ENCODE assay signal across 17 cellular contexts in the genomic region with DNA sequence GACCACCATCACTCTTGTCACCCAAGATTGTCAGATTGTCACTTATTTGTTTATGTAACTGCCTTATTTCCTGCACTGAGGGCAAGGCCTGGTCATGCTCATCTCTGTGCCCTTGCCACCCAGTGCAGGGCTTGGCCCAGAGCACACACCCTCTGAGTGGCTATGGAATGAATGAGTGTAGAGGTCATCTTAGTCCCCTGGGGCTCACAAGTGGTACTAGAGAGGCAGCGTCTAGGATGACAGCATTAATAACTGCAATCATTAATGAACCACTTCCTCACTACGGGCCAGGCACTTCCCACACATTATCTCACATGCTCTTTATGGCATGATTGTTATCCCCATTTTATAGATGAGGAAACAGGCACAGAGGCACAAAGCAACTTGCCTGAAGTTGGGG.
A peak's percentile ranks its signal among the peaks of the same experiment; 100 is the strongest.
DNase-seq lines count a peak whose midpoint lies in the region; ATAC-seq, FAIRE-seq and TF ChIP-seq lines count a peak whose summit lies in the region.
"Had no signal": no experiment of that assay in that cellular context is flagged by ENCODE, and none has a peak within 500 bp of the region (broad histone marks: within the 10 kb centered on the region; RNA-seq: fewer than 3 reads in every experiment).

No MANE protein-coding gene starts in this region.

- no peak for DNase-seq in left ventricle myocardium superior
- no peak for DNase-seq in right atrium auricular region (ENCODE audit: low spot score)
- DNase-seq in H1 (ENCODE audit: low read depth in 1 of 2, low spot score in 2 of 2) = no peak
- no peak for DNase-seq in T-helper 2 cell treated with Interferon-gamma antibody and Interleukin-4, amounts not matched to agents 5 μg/mL and 100 μg/mL, for 36 hours (ENCODE audit: low spot score)
- no peak for DNase-seq in DMS153 (lab: John Stamatoyannopoulos, UW)
- no peak for DNase-seq in CD14-positive monocyte (ENCODE audit: low spot score)
- DNase-seq: effector memory CD8-positive, alpha-beta T cell; occipital lobe; stomach; WERI-Rb-1 had no signal

- no peak overlapping the region for H3K4me3 Mint-ChIP-seq in T-helper 2 cell treated with Interferon-gamma antibody and Interleukin-4, amounts not matched to agents 5 μg/mL and 100 μg/mL, for 36 hours
- no peak overlapping the region for H3K4me3 Mint-ChIP-seq in CD14-positive monocyte
- H3K4me3 Mint-ChIP-seq: activated naive CD4-positive, alpha-beta T cell treated with anti-CD3 and anti-CD28 coated beads, Interleukin-2, amount 50 U/mL, for 24 hours; effector memory CD8-positive, alpha-beta T cell had no signal

- H3K9me3 ChIP-seq in right atrium auricular region (peaks cover 0 to 3% of the 10 kb centered on the region in 2 donors), H1 (ENCODE audit: insufficient read depth in 2 of 2, low read depth in 1 of 2, low read length in 1 of 2) (peaks cover 0 to 5% of the 10 kb centered on the region in 2 experiments; a peak in 2 of 4 replicates)
- H3K9me3 ChIP-seq: gastroesophageal sphincter, stomach had no signal

- no peaks in the 10 kb centered on the region for H3K36me3 ChIP-seq in right atrium auricular region
- H3K36me3 ChIP-seq in H1 (ENCODE audit: control insufficient read depth in 2 of 4, insufficient read depth in 4 of 4, low read length in 3 of 4) = no peaks in the 10 kb centered on the region
- H3K36me3 ChIP-seq: cardiac muscle cell, gastroesophageal sphincter, stomach, WERI-Rb-1 had no signal

- H3K4me3 ChIP-seq in right atrium auricular region = no peak overlapping the region
- no peak overlapping the region for H3K4me3 ChIP-seq in H1 (ENCODE audit: extremely low read depth in 1 of 4, insufficient read depth in 2 of 4, low read depth in 3 of 4, low read length in 4 of 4)
- H3K4me3 ChIP-seq: cardiac muscle cell, gastroesophageal sphincter, SK-N-MC, stomach had no signal

- 97% methylated on average over 2 of the region's 2 CpGs; no CpG with 5 or more reads in 1 of the 2 experiments for WGBS in H1 (ENCODE audit: extremely low coverage in 1 of 2, insufficient coverage in 1 of 2, insufficient read length in 1 of 2, insufficient replicate concordance in 2 of 2, low coverage in 1 of 2, low lambda C conversion rate in 2 of 2, missing lambda C conversion rate in 1 of 2), 2 experiments

- H3K27ac ChIP-seq in right atrium auricular region (no peak overlapping the region), H1 (ENCODE audit: low read depth, low read length) (no peak overlapping the region)
- H3K27ac ChIP-seq: cardiac muscle cell, gastroesophageal sphincter, SK-N-MC, stomach, WERI-Rb-1 had no signal

- no peak overlapping the region for H2BK15ac ChIP-seq in H1 (ENCODE audit: low read length)

- H4K20me1 ChIP-seq in H1 (replicated peaks in 1 of 2; ENCODE audit: control insufficient read depth in 1 of 2, insufficient read depth in 2 of 2, low read length in 2 of 2) = no peaks in the 10 kb centered on the region

- ATAC-seq in left ventricle myocardium superior (peak; percentile 34), HG03457 (IDR thresholded peaks at IDR 0.05; ENCODE audit: unreplicated experiment) (peak; percentile 74), HG03039 (IDR thresholded peaks at IDR 0.05; ENCODE audit: unreplicated experiment) (no peak)
- ATAC-seq: effector memory CD8-positive, alpha-beta T cell; gastroesophageal sphincter had no signal

- H3K79me2 ChIP-seq in H1 (ENCODE audit: control insufficient read depth in 1 of 2, insufficient read depth in 2 of 2, low read length in 2 of 2) = no peaks in the 10 kb centered on the region

- H3K27me3 ChIP-seq in right atrium auricular region (no peaks in the 10 kb centered on the region), H1 (replicated peaks in 1 of 4; ENCODE audit: control insufficient read depth in 3 of 4, extremely low read depth in 1 of 4, insufficient read depth in 3 of 4, low read length in 3 of 4) (no peaks in the 10 kb centered on the region)
- H3K27me3 ChIP-seq: cardiac muscle cell, gastroesophageal sphincter, stomach had no signal

- H2BK120ac ChIP-seq in H1 (replicated peaks; ENCODE audit: low read depth, low read length) = no peak overlapping the region

- no peak overlapping the region for H3K14ac ChIP-seq in H1 (ENCODE audit: insufficient read length)

- no peaks in the 10 kb centered on the region for H3K79me1 ChIP-seq in H1 (ENCODE audit: low read depth, low read length)

- no peak for TF ChIP-seq RAD21 in H1 (IDR thresholded peaks at IDR 0.05 in 1 of 2, conservative IDR thresholded peaks at IDR 0.05 in 1 of 2; ENCODE audit: low read depth in 2 of 2, low read length in 2 of 2)

- H3K36me3 Mint-ChIP-seq in T-helper 2 cell treated with Interferon-gamma antibody and Interleukin-4, amounts not matched to agents 5 μg/mL and 100 μg/mL, for 36 hours (ENCODE audit: low read depth) = no peaks in the 10 kb centered on the region
- H3K36me3 Mint-ChIP-seq in CD14-positive monocyte = no peaks in the 10 kb centered on the region
- H3K36me3 Mint-ChIP-seq: activated naive CD4-positive, alpha-beta T cell treated with anti-CD3 and anti-CD28 coated beads, Interleukin-2, amount 50 U/mL, for 24 hours had no signal

- H3K27ac Mint-ChIP-seq in T-helper 2 cell treated with Interferon-gamma antibody and Interleukin-4, amounts not matched to agents 5 μg/mL and 100 μg/mL, for 36 hours = no peak overlapping the region
- no peak overlapping the region for H3K27ac Mint-ChIP-seq in CD14-positive monocyte
- H3K27ac Mint-ChIP-seq: activated naive CD4-positive, alpha-beta T cell treated with anti-CD3 and anti-CD28 coated beads, Interleukin-2, amount 50 U/mL, for 24 hours; effector memory CD8-positive, alpha-beta T cell had no signal

- H2BK20ac ChIP-seq in H1 (ENCODE audit: low read length) = no peak overlapping the region

- no peak for TF ChIP-seq POLR2A in H1 (IDR thresholded peaks at IDR 0.05; ENCODE audit: control extremely low read depth in 1 of 2, low read depth in 2 of 2, low read length in 2 of 2)

- H3K56ac ChIP-seq in H1 (replicated peaks; ENCODE audit: insufficient read length, low read depth, low read length) = no peak overlapping the region

- H3K4me1 ChIP-seq in right atrium auricular region = no peaks in the 10 kb centered on the region
- H3K4me1 ChIP-seq in H1 (replicated peaks in 1 of 4; ENCODE audit: control insufficient read depth in 3 of 4, insufficient read depth in 4 of 4, low read length in 3 of 4) = no peaks in the 10 kb centered on the region
- H3K4me1 ChIP-seq: gastroesophageal sphincter, stomach had no signal

- H2AFZ ChIP-seq in H1 (ENCODE audit: low read length) = no peak overlapping the region

- H3K23ac ChIP-seq in H1 (ENCODE audit: insufficient read length) = no peak overlapping the region

- CTCF ChIA-PET in H1 (lab: Charles Lee; ENCODE audit: partially characterized antibody) = interaction anchor here (0.6 to 3.2 kb wide), 5 partner anchors 9 to 116 kb away, joined by 3 to 15 read pairs (median 3); no protein-coding TSS in a partner anchor

- no peak for TF ChIP-seq EP300 in H1 (IDR thresholded peaks at IDR 0.05; ENCODE audit: borderline replicate concordance in 1 of 2, low read depth in 2 of 2, low read length in 2 of 2)

- no peak overlapping the region for H3K4ac ChIP-seq in H1 (replicated peaks; ENCODE audit: insufficient read length, low read depth, low read length)

- H4K8ac ChIP-seq in H1 (ENCODE audit: extremely low read depth, insufficient read depth, low read length) = no peak overlapping the region

- H3K27me3 Mint-ChIP-seq in T-helper 2 cell treated with Interferon-gamma antibody and Interleukin-4, amounts not matched to agents 5 μg/mL and 100 μg/mL, for 36 hours (ENCODE audit: low read depth) = peaks cover 7% of the 10 kb centered on the region
- H3K27me3 Mint-ChIP-seq in CD14-positive monocyte (ENCODE audit: low read depth in 3 of 3) = peaks cover 0 to 2% (median 0%) of the 10 kb centered on the region in 3 donors
- H3K27me3 Mint-ChIP-seq: activated naive CD4-positive, alpha-beta T cell treated with anti-CD3 and anti-CD28 coated beads, Interleukin-2, amount 50 U/mL, for 24 hours had no signal

- no peak overlapping the region for H3K18ac ChIP-seq in H1 (ENCODE audit: extremely low read depth, low read length)

- no peak for TF ChIP-seq CTCF in right atrium auricular region (IDR thresholded peaks at IDR 0.05)
- TF ChIP-seq CTCF in H1 (IDR thresholded peaks at IDR 0.05; ENCODE audit: control extremely low read depth in 1 of 3, insufficient read depth in 1 of 3, low read depth in 1 of 3, low read length in 3 of 3) = no peak
- no peak for TF ChIP-seq CTCF in CD14-positive monocyte (IDR thresholded peaks at IDR 0.05)

- H3K4me2 ChIP-seq in H1 (ENCODE audit: insufficient read depth in 1 of 2, low read depth in 2 of 2, low read length in 2 of 2) = no peak overlapping the region

- no peaks in the 10 kb centered on the region; the same call in 1 of the 2 replicates for H3K23me2 ChIP-seq in H1 (ENCODE audit: low read depth, low read length)

- H3K9me3 Mint-ChIP-seq in T-helper 2 cell treated with Interferon-gamma antibody and Interleukin-4, amounts not matched to agents 5 μg/mL and 100 μg/mL, for 36 hours = no peaks in the 10 kb centered on the region
- peaks cover 0 to 3% (median 0%) of the 10 kb centered on the region in 7 donors for H3K9me3 Mint-ChIP-seq in CD14-positive monocyte
- H3K9me3 Mint-ChIP-seq: activated naive CD4-positive, alpha-beta T cell treated with anti-CD3 and anti-CD28 coated beads, Interleukin-2, amount 50 U/mL, for 24 hours; effector memory CD8-positive, alpha-beta T cell had no signal

- no peak for FAIRE-seq in H1 (lab: Jason Lieb, UNC)
- FAIRE-seq: A204.1 had no signal

- H4K91ac ChIP-seq in H1 (replicated peaks; ENCODE audit: insufficient read length, low read length) = no peak overlapping the region

- intact Hi-C loops in left ventricle myocardium superior (cut with micrococcal nuclease) (no loop called here), CD14-positive monocyte (cut with micrococcal nuclease) (no loop called here)

- no peak overlapping the region for H4K5ac ChIP-seq in H1 (ENCODE audit: insufficient read length, low read depth, low read length)

- POLR2A ChIA-PET in H1 (lab: Charles Lee; ENCODE audit: partially characterized antibody) = no interaction called here

- no peak overlapping the region for H3K9ac ChIP-seq in H1 (replicated peaks in 1 of 4; ENCODE audit: extremely low read depth in 1 of 4, low read depth in 3 of 4, low read length in 3 of 4)

- H2AK5ac ChIP-seq in H1 (ENCODE audit: low read depth, low read length) = 0 out of 2 replicates have a peak overlapping the region, but pooled peaks have one; percentile 61

- no peak overlapping the region for H2BK5ac ChIP-seq in H1 (ENCODE audit: low read depth, low read length)

- H3K4me1 Mint-ChIP-seq in T-helper 2 cell treated with Interferon-gamma antibody and Interleukin-4, amounts not matched to agents 5 μg/mL and 100 μg/mL, for 36 hours (ENCODE audit: low read depth) = no peaks in the 10 kb centered on the region
- H3K4me1 Mint-ChIP-seq in CD14-positive monocyte = peaks cover 12% of the 10 kb centered on the region
- H3K4me1 Mint-ChIP-seq: activated naive CD4-positive, alpha-beta T cell treated with anti-CD3 and anti-CD28 coated beads, Interleukin-2, amount 50 U/mL, for 24 hours had no signal

- no peak overlapping the region for H2BK12ac ChIP-seq in H1 (ENCODE audit: low read depth, low read length)

TF ChIP-seq in H1, 55 proteins besides CTCF, POLR2A, EP300 and RAD21 (continues in another document):
- TF ChIP-seq CTBP2 (IDR thresholded peaks at IDR 0.05; ENCODE audit: borderline replicate concordance, insufficient read depth, insufficient read length, low read length) (no peak), SP2 (IDR thresholded peaks at IDR 0.05; ENCODE audit: low read length) (no peak), SIX5 (IDR thresholded peaks at IDR 0.05; ENCODE audit: low read depth, low read length) (no peak)
